ENCODE assay signal across 26 cellular contexts in genomic region chr1:174013864-174014418, GRCh38. TPM values are rescaled to one million over a fixed set of nuclear protein-coding genes. Genes with fewer than 3 reads are reported as not detected.
DNase-seq lines count a peak whose midpoint lies in the region; ATAC-seq and TF ChIP-seq lines count a peak whose summit lies in the region.
"Had no signal": no experiment of that assay in that cellular context is flagged by ENCODE, and none has a peak within 500 bp of the region (broad histone marks: within the 10 kb centered on the region; RNA-seq: fewer than 3 reads in every experiment).

No MANE protein-coding gene starts in this region.

- peaks cover 4 to 6% of the 10 kb centered on the region in 2 donors for H3K4me1 ChIP-seq in aorta (ENCODE audit: control insufficient read depth in 1 of 2, insufficient read depth in 2 of 2, low read length in 2 of 2)
- H3K4me1 ChIP-seq: BE2C, SJCRH30 had no signal

- H3K4me3 ChIP-seq in fibroblast of mammary gland (ENCODE audit: control insufficient read depth, low read depth, low read length) (no peak overlapping the region), aorta (ENCODE audit: low read length in 2 of 2) (no peak overlapping the region)
- H3K4me3 ChIP-seq: ascending aorta, HAP-1, SJCRH30, suprapubic skin, vagina had no signal

- no peak for TF ChIP-seq CTCF in fibroblast of mammary gland (conservative IDR thresholded peaks at IDR 0.05; ENCODE audit: control insufficient read depth, insufficient read depth, low read depth, low read length)

- H3K36me3 Mint-ChIP-seq in activated T-cell treated with anti-CD3 and anti-CD28 coated beads, Interleukin-2, amount 50 U/mL, for 72 hours (ENCODE audit: insufficient read depth in 2 of 2): peaks cover 2 to 4% of the 10 kb centered on the region in 2 donors
- peaks cover 10 to 28% of the 10 kb centered on the region in 2 donors for H3K36me3 Mint-ChIP-seq in stimulated activated naive B cell treated with anti-CD40 and anti-IgM and Interleukin-4, amounts not matched to agents 10 μg/mL and 1 μg/mL and 100 μg/mL, for 72 hours

- no peaks in the 10 kb centered on the region for H3K36me3 ChIP-seq in aorta (ENCODE audit: control insufficient read depth in 1 of 2, insufficient read depth in 2 of 2, low read length in 1 of 2)
- H3K36me3 ChIP-seq: ascending aorta, BE2C, neutrophil, suprapubic skin, vagina had no signal

- no peak overlapping the region for H3K27ac ChIP-seq in aorta (ENCODE audit: low read depth in 1 of 2, low read length in 2 of 2)
- H3K27ac ChIP-seq: ascending aorta, neutrophil, SJCRH30, suprapubic skin, vagina had no signal

- in situ Hi-C loops in SK-MEL-5 (cut with HindIII; ENCODE audit: low pct_unique_long_range_greater_than_20kb, low sequenced_read_pairs): no loop called here

- ATAC-seq in activated T-cell treated with anti-CD3 and anti-CD28 coated beads, Interleukin-2, amount 50 U/mL, for 72 hours (replicated peaks in 1 of 2): peak; percentile 71 to 73
- peak; percentile 65 to 80 for ATAC-seq in stimulated activated naive B cell treated with anti-CD40 and anti-IgM and Interleukin-4, amounts not matched to agents 10 μg/mL and 1 μg/mL and 100 μg/mL, for 72 hours (replicated peaks)
- ATAC-seq in aorta (ENCODE audit: low FRiP score): no peak
- ATAC-seq: T-cell had no signal

- peaks cover 54% of the 10 kb centered on the region for H3K4me1 Mint-ChIP-seq in activated T-cell treated with anti-CD3 and anti-CD28 coated beads, Interleukin-2, amount 50 U/mL, for 72 hours (ENCODE audit: low read depth)
- peaks cover 26 to 63% of the 10 kb centered on the region in 2 donors for H3K4me1 Mint-ChIP-seq in stimulated activated naive B cell treated with anti-CD40 and anti-IgM and Interleukin-4, amounts not matched to agents 10 μg/mL and 1 μg/mL and 100 μg/mL, for 72 hours

- no peaks in the 10 kb centered on the region for H3K27me3 ChIP-seq in aorta (ENCODE audit: control insufficient read depth in 1 of 2, insufficient read depth in 2 of 2, low read length in 1 of 2)
- H3K27me3 ChIP-seq: ascending aorta, BE2C, neutrophil, SJCRH30, suprapubic skin, vagina had no signal

- peak overlapping the region in 1 of 2 donors; percentile 36 for H3K4me3 Mint-ChIP-seq in activated T-cell treated with anti-CD3 and anti-CD28 coated beads, Interleukin-2, amount 50 U/mL, for 72 hours
- no peak overlapping the region for H3K4me3 Mint-ChIP-seq in stimulated activated naive B cell treated with anti-CD40 and anti-IgM and Interleukin-4, amounts not matched to agents 10 μg/mL and 1 μg/mL and 100 μg/mL, for 72 hours
- H3K4me3 Mint-ChIP-seq: activated CD4-positive, alpha-beta T cell treated with anti-CD3 and anti-CD28 coated beads, Interleukin-2, amount 10 ng/mL, durations not matched to agents 7 days and 5 days; T-cell had no signal

- no peaks in the 10 kb centered on the region for H3K9me3 Mint-ChIP-seq in activated T-cell treated with anti-CD3 and anti-CD28 coated beads, Interleukin-2, amount 50 U/mL, for 72 hours
- no peaks in the 10 kb centered on the region for H3K9me3 Mint-ChIP-seq in stimulated activated naive B cell treated with anti-CD40 and anti-IgM and Interleukin-4, amounts not matched to agents 10 μg/mL and 1 μg/mL and 100 μg/mL, for 72 hours

- H3K27me3 Mint-ChIP-seq in activated T-cell treated with anti-CD3 and anti-CD28 coated beads, Interleukin-2, amount 50 U/mL, for 72 hours (ENCODE audit: low read depth): no peaks in the 10 kb centered on the region
- H3K27me3 Mint-ChIP-seq in stimulated activated naive B cell treated with anti-CD40 and anti-IgM and Interleukin-4, amounts not matched to agents 10 μg/mL and 1 μg/mL and 100 μg/mL, for 72 hours: no peaks in the 10 kb centered on the region
- H3K27me3 Mint-ChIP-seq: activated CD4-positive, alpha-beta T cell treated with anti-CD3 and anti-CD28 coated beads, Interleukin-2, amount 10 ng/mL, durations not matched to agents 7 days and 5 days; T-cell had no signal

- H3K9me3 ChIP-seq in aorta (ENCODE audit: control insufficient read depth, low read length): no peaks in the 10 kb centered on the region
- H3K9me3 ChIP-seq: ascending aorta, BE2C, HAP-1, neutrophil, SJCRH30, suprapubic skin, vagina had no signal

- 83 to 91% methylated on average over 3 of the region's 3 CpGs for WGBS in aorta, 2 donors

- no peak for DNase-seq in activated T-cell treated with anti-CD3 and anti-CD28 coated beads, Interleukin-2, amount 50 U/mL, for 72 hours
- DNase-seq in activated T-cell treated with anti-CD3 and anti-CD28 coated beads, Interleukin-2, amount 50 U/mL, for 1 hour: no peak
- peak; percentile 2 for DNase-seq in SK-MEL-5 (ENCODE audit: low read depth, low spot score)
- peak; percentile 47 for DNase-seq in fibroblast of mammary gland (ENCODE audit: low read depth)
- DNase-seq in stimulated activated naive B cell treated with anti-CD40 and anti-IgM and Interleukin-4, amounts not matched to agents 10 μg/mL and 1 μg/mL and 100 μg/mL, for 72 hours: no peak
- DNase-seq in GOT3 (lab: John Stamatoyannopoulos, UW): no peak
- DNase-seq in NCI-H510A treated with DMSO at 0.1 percent for 48 hours (lab: John Stamatoyannopoulos, UW): no peak
- DNase-seq in aorta: no peak
- DNase-seq: activated CD4-positive, alpha-beta T cell treated with anti-CD3 and anti-CD28 coated beads, Interleukin-2, amount 10 ng/mL, durations not matched to agents 7 days and 5 days; activated naive CD4-positive, alpha-beta T cell treated with Interleukin-2 at 50 U/mL for 16 hours; BE2C; central memory CD4-positive, alpha-beta T cell; COR-L47; dermis blood vessel endothelial cell; DMS79; kidney; NCI-H1105; NCI-H2029 treated with DMSO at 0.1 percent for 48 hours; NCI-H2227 treated with DMSO at 0.1 percent for 48 hours; SJCRH30; T-cell had no signal

- intact Hi-C loops in aorta (cut with DNase I): no loop called here

- no peak overlapping the region for H3K27ac Mint-ChIP-seq in activated T-cell treated with anti-CD3 and anti-CD28 coated beads, Interleukin-2, amount 50 U/mL, for 72 hours
- no peak overlapping the region for H3K27ac Mint-ChIP-seq in stimulated activated naive B cell treated with anti-CD40 and anti-IgM and Interleukin-4, amounts not matched to agents 10 μg/mL and 1 μg/mL and 100 μg/mL, for 72 hours
- H3K27ac Mint-ChIP-seq: activated CD4-positive, alpha-beta T cell treated with anti-CD3 and anti-CD28 coated beads, Interleukin-2, amount 10 ng/mL, durations not matched to agents 7 days and 5 days; T-cell had no signal

RNA-seq across cellular contexts. Expression of gene RC3H1, which starts 8.2 kb away (rescaled TPM):
- total RNA-seq in activated T-cell treated with anti-CD3 and anti-CD28 coated beads, Interleukin-2, amount 50 U/mL, for 72 hours: 10 to 100 TPM; 28.1 to 33.5 TPM
- 25.3 and 30.0 TPM in 2 replicates for total RNA-seq in SK-MEL-5 (2014; rRNA removed; shearing (Covaris generic))
- 7.6 and 8.7 TPM in 2 replicates for polyA plus RNA-seq in SK-MEL-5 (2015; cell fraction: cytosol; rRNA removed)
- polyA plus RNA-seq in SK-MEL-5 (2015; cell fraction: nucleus; rRNA removed): 19.1 and 21.0 TPM in 2 replicates
- 10 to 100 TPM; 33.9 to 51.7 TPM for total RNA-seq in aorta
- polyA plus RNA-seq in aorta: 1 to 10 TPM; 4.5 to 5.4 TPM

Comparison
In these comparisons a context has a peak if more than half of its experiments do, and no peak if none do; other contexts are left out.
1. DNase-seq: peak in SK-MEL-5 (single experiment) and fibroblast of mammary gland (single experiment); none in activated T-cell treated with anti-CD3 and anti-CD28 coated beads, Interleukin-2, amount 50 U/mL, for 72 hours (0 of 2), activated T-cell treated with anti-CD3 and anti-CD28 coated beads, Interleukin-2, amount 50 U/mL, for 1 hour (single experiment), stimulated activated naive B cell treated with anti-CD40 and anti-IgM and Interleukin-4, amounts not matched to agents 10 μg/mL and 1 μg/mL and 100 μg/mL, for 72 hours (single experiment), GOT3 (single experiment), NCI-H510A treated with DMSO at 0.1 percent for 48 hours (single experiment) and aorta (0 of 2).